In the genomic region with DNA sequence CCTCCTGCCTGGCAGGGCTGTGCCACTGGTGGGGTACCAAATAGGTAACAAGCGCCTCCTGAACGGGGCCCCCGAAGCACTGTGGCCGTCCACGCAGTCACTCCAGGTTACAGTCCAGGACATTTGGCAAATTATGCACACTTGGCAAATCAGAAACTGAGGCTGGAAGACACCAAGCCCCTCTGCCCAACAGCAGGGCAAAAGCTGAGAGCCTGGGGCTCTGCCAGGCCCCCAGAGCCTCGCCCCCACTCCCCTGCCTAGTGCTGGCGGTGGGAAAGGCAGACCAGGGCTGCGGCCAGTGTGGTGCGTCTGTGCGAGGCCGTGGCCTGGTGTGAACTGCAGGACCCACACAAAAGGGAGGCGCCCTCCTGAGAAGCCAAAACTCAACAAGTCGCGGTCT, we compare ENCODE assay signal across 1 cellular context.
TF ChIP-seq lines count a peak whose summit lies in the region.

No MANE protein-coding gene starts in this region.

TF ChIP-seq in K562, 482 proteins besides CTCF, POLR2A, EP300 and RAD21:
- TF ChIP-seq SMARCC2 (IDR thresholded peaks at IDR 0.05; ENCODE audit: low read depth) (no peak), ZNF347 (CRISPR knock-in tag; IDR thresholded peaks at IDR 0.05; ENCODE audit: low read depth) (no peak), HMGN3 (IDR thresholded peaks at IDR 0.05; ENCODE audit: borderline replicate concordance, extremely low read depth, insufficient read length, low read depth, low read length) (peak; percentile 4)
- TF ChIP-seq, protein P1, sequence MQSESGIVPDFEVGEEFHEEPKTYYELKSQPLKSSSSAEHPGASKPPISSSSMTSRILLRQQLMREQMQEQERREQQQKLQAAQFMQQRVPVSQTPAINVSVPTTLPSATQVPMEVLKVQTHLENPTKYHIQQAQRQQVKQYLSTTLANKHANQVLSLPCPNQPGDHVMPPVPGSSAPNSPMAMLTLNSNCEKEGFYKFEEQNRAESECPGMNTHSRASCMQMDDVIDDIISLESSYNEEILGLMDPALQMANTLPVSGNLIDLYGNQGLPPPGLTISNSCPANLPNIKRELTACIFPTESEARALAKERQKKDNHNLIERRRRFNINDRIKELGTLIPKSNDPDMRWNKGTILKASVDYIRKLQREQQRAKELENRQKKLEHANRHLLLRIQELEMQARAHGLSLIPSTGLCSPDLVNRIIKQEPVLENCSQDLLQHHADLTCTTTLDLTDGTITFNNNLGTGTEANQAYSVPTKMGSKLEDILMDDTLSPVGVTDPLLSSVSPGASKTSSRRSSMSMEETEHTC (IDR thresholded peaks at IDR 0.05), result no peak
- TF ChIP-seq, protein P2, sequence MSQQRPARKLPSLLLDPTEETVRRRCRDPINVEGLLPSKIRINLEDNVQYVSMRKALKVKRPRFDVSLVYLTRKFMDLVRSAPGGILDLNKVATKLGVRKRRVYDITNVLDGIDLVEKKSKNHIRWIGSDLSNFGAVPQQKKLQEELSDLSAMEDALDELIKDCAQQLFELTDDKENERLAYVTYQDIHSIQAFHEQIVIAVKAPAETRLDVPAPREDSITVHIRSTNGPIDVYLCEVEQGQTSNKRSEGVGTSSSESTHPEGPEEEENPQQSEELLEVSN (IDR thresholded peaks at IDR 0.05; ENCODE audit: borderline replicate concordance in 1 of 2, extremely low read depth in 1 of 2, insufficient read depth in 1 of 2, insufficient read length in 1 of 2, low read depth in 1 of 2, low read length in 1 of 2, poor library complexity in 1 of 2, severe bottlenecking in 1 of 2), result no peak
- TF ChIP-seq, protein P3, sequence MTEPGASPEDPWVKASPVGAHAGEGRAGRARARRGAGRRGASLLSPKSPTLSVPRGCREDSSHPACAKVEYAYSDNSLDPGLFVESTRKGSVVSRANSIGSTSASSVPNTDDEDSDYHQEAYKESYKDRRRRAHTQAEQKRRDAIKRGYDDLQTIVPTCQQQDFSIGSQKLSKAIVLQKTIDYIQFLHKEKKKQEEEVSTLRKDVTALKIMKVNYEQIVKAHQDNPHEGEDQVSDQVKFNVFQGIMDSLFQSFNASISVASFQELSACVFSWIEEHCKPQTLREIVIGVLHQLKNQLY (CRISPR knock-in tag; conservative IDR thresholded peaks at IDR 0.05), result no peak
